In the genomic region with DNA sequence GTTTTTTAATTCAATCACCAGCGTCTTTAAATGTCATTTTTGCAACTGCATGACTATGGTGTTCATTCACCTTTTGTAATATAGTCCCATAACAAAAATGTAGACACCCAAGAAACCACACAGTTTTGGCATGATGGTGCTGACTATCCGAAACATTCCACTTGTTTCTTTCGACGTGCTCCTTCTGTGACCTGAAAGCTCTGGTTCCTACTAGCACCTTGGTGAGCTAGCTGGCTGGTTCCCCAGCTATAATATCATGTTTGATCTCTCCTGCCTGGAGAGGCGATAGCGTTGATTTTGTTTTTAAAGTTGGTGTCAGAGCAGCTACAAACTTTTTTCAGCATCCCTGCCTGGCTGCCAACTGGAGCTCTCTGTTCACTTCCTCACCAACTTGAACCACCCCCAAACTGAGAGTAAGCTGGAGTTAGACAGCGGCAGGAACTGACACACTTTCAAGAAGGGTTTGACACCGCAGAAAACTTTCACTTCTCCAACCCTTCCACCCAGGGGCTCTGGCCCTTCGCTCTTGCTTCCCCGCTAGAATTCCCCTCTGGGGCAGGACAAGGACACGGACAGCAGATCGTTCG, we compare ENCODE assay signal across 8 cellular contexts. TPM values are rescaled to one million over a fixed set of nuclear protein-coding genes. Genes with fewer than 3 reads are reported as not detected.
DNase-seq lines count a peak whose midpoint lies in the region; ATAC-seq and TF ChIP-seq lines count a peak whose summit lies in the region.

No MANE protein-coding gene starts in this region.

- peaks cover 33% of the 10 kb centered on the region for H3K4me1 ChIP-seq in mucosa of descending colon (ENCODE audit: low read depth)

- H3K27ac Mint-ChIP-seq in activated CD8-positive, alpha-beta T cell treated with anti-CD3 and anti-CD28 coated beads, Interleukin-2, amount 10 ng/mL, durations not matched to agents 7 days and 5 days, result peak overlapping the region; percentile 99

- H3K36me3 Mint-ChIP-seq in activated CD8-positive, alpha-beta T cell treated with anti-CD3 and anti-CD28 coated beads, Interleukin-2, amount 10 ng/mL, durations not matched to agents 7 days and 5 days (ENCODE audit: low read depth), result peaks cover 12% of the 10 kb centered on the region

- H3K9me3 Mint-ChIP-seq in activated CD8-positive, alpha-beta T cell treated with anti-CD3 and anti-CD28 coated beads, Interleukin-2, amount 10 ng/mL, durations not matched to agents 7 days and 5 days (ENCODE audit: insufficient read depth), result no peaks in the 10 kb centered on the region

- peaks cover 40% of the 10 kb centered on the region for H3K4me1 Mint-ChIP-seq in activated CD8-positive, alpha-beta T cell treated with anti-CD3 and anti-CD28 coated beads, Interleukin-2, amount 10 ng/mL, durations not matched to agents 7 days and 5 days (ENCODE audit: low read depth)

- peak overlapping the region; percentile 97 for H3K4me3 ChIP-seq in epithelial cell of esophagus (ENCODE audit: low read length)
- peak overlapping the region; percentile 85 for H3K4me3 ChIP-seq in mucosa of descending colon

- POLR2A ChIA-PET in activated CD8-positive, alpha-beta T cell treated with anti-CD3 and anti-CD28 coated beads, Interleukin-2, amount 10 ng/mL, durations not matched to agents 7 days and 5 days (lab: Charles Lee), result interaction anchor here (0.6 to 4.3 kb wide), 18 partner anchors 8 to 158 kb away, joined by 3 to 145 read pairs (median 7); a partner anchor contains a TSS

- TF ChIP-seq CTCF in epithelial cell of esophagus (IDR thresholded peaks at IDR 0.05; ENCODE audit: insufficient read depth, low read depth, low read length, missing control alignments), result no peak
- no peak for TF ChIP-seq CTCF in mucosa of descending colon (IDR thresholded peaks at IDR 0.05)

- H3K27me3 Mint-ChIP-seq in activated CD8-positive, alpha-beta T cell treated with anti-CD3 and anti-CD28 coated beads, Interleukin-2, amount 10 ng/mL, durations not matched to agents 7 days and 5 days (ENCODE audit: low read depth), result no peaks in the 10 kb centered on the region

- no peaks in the 10 kb centered on the region for H3K9me3 ChIP-seq in mucosa of descending colon

- H3K4me3 Mint-ChIP-seq in activated CD8-positive, alpha-beta T cell treated with anti-CD3 and anti-CD28 coated beads, Interleukin-2, amount 10 ng/mL, durations not matched to agents 7 days and 5 days, result peak overlapping the region; percentile 98

- ATAC-seq in GM18520 (IDR thresholded peaks at IDR 0.05; ENCODE audit: unreplicated experiment), result peak; percentile 27
- ATAC-seq in HG03025 (IDR thresholded peaks at IDR 0.05; ENCODE audit: low FRiP score, unreplicated experiment), result peak; percentile 54
- peak; percentile 61 for ATAC-seq in activated CD8-positive, alpha-beta T cell treated with anti-CD3 and anti-CD28 coated beads, Interleukin-2, amount 10 ng/mL, durations not matched to agents 7 days and 5 days
- peak; percentile 56 for ATAC-seq in mucosa of descending colon

- intact Hi-C loops in mucosa of descending colon (cut with DNase I, micrococcal nuclease), result loop anchor here (5.0 kb wide), 2 partner anchors 147 to 152 kb away; a partner anchor contains a TSS

- no peaks in the 10 kb centered on the region for H3K36me3 ChIP-seq in mucosa of descending colon (ENCODE audit: low read depth)

- peak; percentile 67 for DNase-seq in A172 (ENCODE audit: low spot score)
- DNase-seq in NCI-H748 treated with DMSO at 0.1 percent for 48 hours (lab: John Stamatoyannopoulos, UW), result peak; percentile 24
- DNase-seq in activated CD8-positive, alpha-beta T cell treated with anti-CD3 and anti-CD28 coated beads, Interleukin-2, amount 10 ng/mL, durations not matched to agents 7 days and 5 days, result peak; percentile 81
- peak; percentile 65 for DNase-seq in epithelial cell of esophagus (ENCODE audit: low read depth)
- peak; percentile 59 to 72 (median 70) for DNase-seq in mucosa of descending colon
- DNase-seq in stimulated activated naive CD4-positive, alpha-beta T cell (lab: John Stamatoyannopoulos, UW), result peak; percentile 28 to 76 (median 58)

- CTCF ChIA-PET in activated CD8-positive, alpha-beta T cell treated with anti-CD3 and anti-CD28 coated beads, Interleukin-2, amount 10 ng/mL, durations not matched to agents 7 days and 5 days (lab: Charles Lee), result interaction anchor here (0.8 to 5.2 kb wide), 22 partner anchors 8 to 157 kb away, joined by 3 to 83 read pairs (median 8); a partner anchor contains a TSS

RNA-seq across cellular contexts. Expression of a gene that starts 1.1 kb away (rescaled TPM):
- 13.7 and 17.2 TPM in 2 replicates for total RNA-seq in A172 (2014; rRNA removed; shearing (Covaris generic))
- 10 to 100 TPM; 28.2 to 32.0 TPM for total RNA-seq in activated CD8-positive, alpha-beta T cell treated with anti-CD3 and anti-CD28 coated beads, Interleukin-2, amount 10 ng/mL, durations not matched to agents 7 days and 5 days
- 10 to 100 TPM; 25.8 to 38.5 (median 27.9) TPM for total RNA-seq in mucosa of descending colon

RNA-seq across cellular contexts. Expression of a gene that starts 14.5 kb away (rescaled TPM):
- 35.9 and 36.5 TPM in 2 replicates for total RNA-seq in A172 (2014; rRNA removed; shearing (Covaris generic))
- 10 to 100 TPM; 13.0 to 14.3 TPM for total RNA-seq in activated CD8-positive, alpha-beta T cell treated with anti-CD3 and anti-CD28 coated beads, Interleukin-2, amount 10 ng/mL, durations not matched to agents 7 days and 5 days
- 10 to 100 TPM; 12.9 to 23.9 (median 13.1) TPM for total RNA-seq in mucosa of descending colon

Comparison
In these comparisons a context has a peak if more than half of its experiments do, and no peak if none do; other contexts are left out.
1. Peak in every context shown above with its lines: DNase-seq, ATAC-seq and H3K4me3 ChIP-seq.
2. DNase-seq: peak in every context shown above with its lines; median percentile 81 in activated CD8-positive, alpha-beta T cell treated with anti-CD3 and anti-CD28 coated beads, Interleukin-2, amount 10 ng/mL, durations not matched to agents 7 days and 5 days; 70 in mucosa of descending colon; 67 in A172; 65 in epithelial cell of esophagus; 58 in stimulated activated naive CD4-positive, alpha-beta T cell; 24 in NCI-H748 treated with DMSO at 0.1 percent for 48 hours.